16 cellular contexts compared by ENCODE assay signal in the genomic region with DNA sequence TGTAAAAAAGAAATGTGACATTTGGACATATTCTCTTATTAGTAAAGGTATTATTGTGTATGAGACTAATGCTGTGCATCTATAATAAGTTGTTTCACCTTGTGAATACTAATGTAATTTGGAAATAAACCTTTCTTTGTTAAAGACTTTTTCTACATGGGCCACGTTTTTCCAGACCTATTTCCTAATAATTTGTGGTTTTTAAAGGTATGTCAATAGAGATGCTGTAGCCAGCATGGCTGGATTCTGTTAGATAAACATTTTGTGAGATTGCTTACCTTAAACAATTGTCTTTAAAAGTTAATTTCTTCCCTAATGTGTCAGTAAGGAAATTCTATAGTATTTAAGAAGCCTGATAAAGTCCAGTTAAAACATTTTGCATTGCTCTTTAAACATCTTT.
"Had no signal": no experiment of that assay in that cellular context is flagged by ENCODE, and none has a peak within 500 bp of the region (broad histone marks: within the 10 kb centered on the region; RNA-seq: fewer than 3 reads in every experiment).

No MANE protein-coding gene starts in this region.

- H3K36me3 ChIP-seq: prostate gland, transverse colon, vagina had no signal

- H3K9me3 ChIP-seq: prostate gland, transverse colon, vagina had no signal

- H3K27me3 ChIP-seq: transverse colon, vagina had no signal

- DNase-seq: activated CD4-positive, alpha-beta T cell treated with anti-CD3 and anti-CD28 coated beads, Interleukin-2, amount 50 U/mL, for 1 hour; activated naive CD4-positive, alpha-beta T cell treated with anti-CD3 and anti-CD28 coated beads for 36 hours; activated naive CD8-positive, alpha-beta T cell treated with anti-CD3 and anti-CD28 coated beads, Interleukin-2, amount 50 U/mL, for 24 hours; central memory CD4-positive, alpha-beta T cell; cortex of kidney; effector CD8-positive, alpha-beta T cell; glutamatergic neuron; kidney glomerular epithelial cell; right cardiac atrium; stimulated activated naive CD8-positive, alpha-beta T cell treated with anti-CD3 and anti-CD28 coated beads, Interleukin-15, Interleukin-2, amounts not matched to agents 100 U/mL and 50 U/mL, for 24 hours; T-helper 2 cell; transverse colon had no signal

- H3K4me3 ChIP-seq: prostate gland, smooth muscle cell, transverse colon, vagina had no signal

- H3K4me1 ChIP-seq: prostate gland had no signal

- H3K27ac ChIP-seq: epithelial cell of prostate, prostate gland, transverse colon, vagina had no signal

- H3K4me2 ChIP-seq: smooth muscle cell had no signal
